In genomic region chr5:137105351-137105750, GRCh38 we compare ENCODE assay signal across 3 cellular contexts.
"Had no signal": no experiment of that assay in that cellular context is flagged by ENCODE, and none has a peak within 500 bp of the region (broad histone marks: within the 10 kb centered on the region; RNA-seq: fewer than 3 reads in every experiment).

No MANE protein-coding gene starts in this region.

- DNase-seq: GDM1, GF-D8 had no signal

- H3K4me3 ChIP-seq: GM12878 had no signal

- ATAC-seq: GM12878 had no signal
